ENCODE assay signal across 8 cellular contexts in genomic region chr1:209769171-209769904, GRCh38. TPM values are rescaled to one million over a fixed set of nuclear protein-coding genes. Genes with fewer than 3 reads are reported as not detected.
DNase-seq lines count a peak whose midpoint lies in the region; ATAC-seq, FAIRE-seq and TF ChIP-seq lines count a peak whose summit lies in the region.

No MANE protein-coding gene starts in this region.

- peak overlapping the region; percentile 69 for H3K4me2 ChIP-seq in astrocyte (ENCODE audit: low read length)

- H4K20me1 ChIP-seq in astrocyte (ENCODE audit: insufficient read depth, low read length) = no peaks in the 10 kb centered on the region

- H3K36me3 ChIP-seq in astrocyte (ENCODE audit: insufficient read depth, low read length) = no peaks in the 10 kb centered on the region
- H3K36me3 ChIP-seq in kidney (ENCODE audit: control insufficient read depth in 1 of 2, insufficient read depth in 2 of 2, low read length in 2 of 2) = no peaks in the 10 kb centered on the region

- no peak overlapping the region for H3K27ac Mint-ChIP-seq in astrocyte (ENCODE audit: unreplicated experiment)

- peak overlapping the region; percentile 60 for H3K9ac ChIP-seq in astrocyte (ENCODE audit: low read length)
- no peak overlapping the region for H3K9ac ChIP-seq in kidney (ENCODE audit: low read length in 2 of 2)

- H3K4me1 ChIP-seq in astrocyte (ENCODE audit: insufficient read depth, low read length) (peaks cover 23% of the 10 kb centered on the region), kidney (ENCODE audit: control insufficient read depth in 1 of 2, insufficient read depth in 1 of 2, low read depth in 1 of 2, low read length in 2 of 2) (peaks cover 5 to 14% of the 10 kb centered on the region in 2 donors)

- FAIRE-seq in astrocyte (lab: Jason Lieb, UNC) (peak; percentile 94), kidney (lab: Jason Lieb, UNC) (no peak)

- peak; percentile 73 for ATAC-seq in GM18870 (IDR thresholded peaks at IDR 0.05; ENCODE audit: unreplicated experiment)
- peak; percentile 76 for ATAC-seq in HG03095 (IDR thresholded peaks at IDR 0.05; ENCODE audit: unreplicated experiment)

- H3K79me2 ChIP-seq in astrocyte (ENCODE audit: insufficient read depth, low read length) = no peaks in the 10 kb centered on the region

- H3K9me3 ChIP-seq in astrocyte (ENCODE audit: insufficient read depth, low read depth, low read length) (no peaks in the 10 kb centered on the region), kidney (ENCODE audit: control insufficient read depth in 1 of 2, low read length in 2 of 2) (no peaks in the 10 kb centered on the region)

- H3K4me1 Mint-ChIP-seq in astrocyte (ENCODE audit: low read depth, unreplicated experiment) = peaks cover 7% of the 10 kb centered on the region

- intact Hi-C loops in kidney (cut with DNase I) = no loop called here

- no peaks in the 10 kb centered on the region for H3K27me3 Mint-ChIP-seq in astrocyte (ENCODE audit: low read depth, unreplicated experiment)

- H3K27ac ChIP-seq in astrocyte (ENCODE audit: low read depth, low read length) = peak overlapping the region; percentile 88
- peak overlapping the region; percentile 32 to 38 for H3K27ac ChIP-seq in kidney (ENCODE audit: low read depth in 2 of 2, low read length in 2 of 2)

- H2AFZ ChIP-seq in astrocyte (ENCODE audit: low read depth, low read length) = peak overlapping the region; percentile 73

- H3K4me3 Mint-ChIP-seq in astrocyte (ENCODE audit: unreplicated experiment) = no peak overlapping the region

- TF ChIP-seq CTCF in astrocyte (IDR thresholded peaks at IDR 0.05; ENCODE audit: insufficient read depth, low read depth, low read length) (no peak), kidney (IDR thresholded peaks at IDR 0.05; ENCODE audit: borderline replicate concordance, extremely low read depth, insufficient read depth) (no peak)

- H3K9me3 Mint-ChIP-seq in astrocyte (ENCODE audit: unreplicated experiment) = no peaks in the 10 kb centered on the region

- DNase-seq in SW480 (ENCODE audit: low spot score) = peak; percentile 35
- DNase-seq in astrocyte (ENCODE audit: low read depth) = peak; percentile 90
- peak; percentile 86 for DNase-seq in kidney
- peak; percentile 83 for DNase-seq in stimulated activated CD4-positive, alpha-beta T cell treated with anti-CD3 and anti-CD28 coated beads, Interleukin-4, amount 100 ng/mL, for 24 hours
- no peak for DNase-seq in HK-2 (ENCODE audit: unreplicated experiment)
- DNase-seq in NCI-H1105 (lab: John Stamatoyannopoulos, UW) = no peak

- H3K4me3 ChIP-seq in astrocyte (ENCODE audit: insufficient read depth, low read depth, low read length) (no peak overlapping the region), kidney (ENCODE audit: low read length in 2 of 2) (peak overlapping the region; percentile 0 to 21)

- no peaks in the 10 kb centered on the region for H3K27me3 ChIP-seq in astrocyte (ENCODE audit: insufficient read depth, low read length)

- H3K36me3 Mint-ChIP-seq in astrocyte (ENCODE audit: low read depth, unreplicated experiment) = no peaks in the 10 kb centered on the region

RNA-seq across cellular contexts. Expression of gene TRAF3IP3, which starts 13.5 kb away (rescaled TPM):
- not detected in 2 replicates for total RNA-seq in astrocyte
- 16.4 TPM for total RNA-seq in kidney
- polyA plus RNA-seq in kidney (ENCODE audit: insufficient read depth, low read depth, low replicate concordance) = 3.6 TPM

RNA-seq across cellular contexts. Expression of gene C1orf74, which starts 15.0 kb away (rescaled TPM):
- total RNA-seq in astrocyte (2.2 and 2.6 TPM in 2 replicates), kidney (2.5 TPM)
- 2.5 TPM for polyA plus RNA-seq in kidney (ENCODE audit: insufficient read depth, low read depth, low replicate concordance)

RNA-seq across cellular contexts. Expression of gene IRF6, which starts 36.6 kb away (rescaled TPM):
- 16.2 and 21.2 TPM in 2 replicates for total RNA-seq in astrocyte
- total RNA-seq in kidney = 37.1 TPM
- polyA plus RNA-seq in kidney (ENCODE audit: insufficient read depth, low read depth, low replicate concordance) = 24.0 TPM

RNA-seq across cellular contexts. Expression of gene UTP25, which starts 58.4 kb away (rescaled TPM):
- 7.0 and 7.4 TPM in 2 replicates for total RNA-seq in astrocyte
- total RNA-seq in kidney = 8.9 TPM
- polyA plus RNA-seq in kidney (ENCODE audit: insufficient read depth, low read depth, low replicate concordance) = 2.0 TPM

Comparison
In these comparisons a context has a peak if more than half of its experiments do, and no peak if none do; other contexts are left out.
1. DNase-seq: peak in SW480 (single experiment), astrocyte (single experiment), kidney (single experiment) and stimulated activated CD4-positive, alpha-beta T cell treated with anti-CD3 and anti-CD28 coated beads, Interleukin-4, amount 100 ng/mL, for 24 hours (single experiment); none in HK-2 (single experiment) and NCI-H1105 (single experiment).
2. RNA of gene TRAF3IP3, which starts 13.5 kb away (total RNA-seq): 16.4 TPM in kidney (single experiment); not detected in astrocyte; every median in the first group is over 10 times any median in the second.